In the genomic region with DNA sequence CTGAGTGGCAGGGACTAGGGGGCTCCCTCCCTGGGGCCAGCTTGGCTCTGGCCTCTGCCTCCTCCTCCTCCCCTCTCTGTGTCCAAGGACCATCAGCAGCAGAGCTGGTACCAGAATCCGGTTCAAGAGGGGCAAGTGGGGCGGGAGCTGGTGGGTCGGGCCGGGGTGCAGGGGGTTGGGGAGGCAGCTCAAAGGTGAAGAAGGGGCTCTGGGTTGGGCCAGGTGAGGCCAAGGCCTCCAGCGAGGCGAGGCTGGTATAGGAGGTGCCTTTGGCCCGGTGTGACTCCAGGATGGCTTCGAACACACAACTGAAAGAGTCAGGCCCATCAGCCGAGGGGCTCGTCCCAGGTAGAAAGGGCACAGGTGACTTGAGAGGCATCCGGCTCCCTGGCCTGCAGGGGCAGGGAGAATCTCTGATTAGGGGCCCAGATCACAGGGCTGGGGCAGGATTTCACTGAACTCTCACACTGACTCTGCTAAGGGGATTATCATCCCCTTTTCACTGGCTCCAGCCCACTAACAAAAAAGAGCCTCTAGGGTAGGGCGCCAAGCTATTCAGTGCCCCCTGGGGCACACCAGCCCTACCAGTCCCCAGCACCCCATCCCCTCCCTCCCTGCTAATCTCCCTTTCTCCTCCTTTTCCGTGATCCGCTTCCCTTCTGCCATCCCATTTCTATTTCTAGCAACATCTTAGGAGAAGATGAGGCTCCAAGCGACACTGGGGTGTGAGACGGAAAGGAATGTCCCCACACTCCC, we compare ENCODE assay signal across 18 cellular contexts. TPM values are rescaled to one million over a fixed set of nuclear protein-coding genes. Genes with fewer than 3 reads are reported as not detected.
A peak's percentile ranks its signal among the peaks of the same experiment; 100 is the strongest.
DNase-seq lines count a peak whose midpoint lies in the region; ATAC-seq, FAIRE-seq and TF ChIP-seq lines count a peak whose summit lies in the region.
"Had no signal": no experiment of that assay in that cellular context is flagged by ENCODE, and none has a peak within 500 bp of the region (broad histone marks: within the 10 kb centered on the region; RNA-seq: fewer than 3 reads in every experiment).

No MANE protein-coding gene starts in this region.

- no peaks in the 10 kb centered on the region for H3K9me3 ChIP-seq in kidney (ENCODE audit: control insufficient read depth in 1 of 2, low read length in 2 of 2)
- H3K9me3 ChIP-seq: Peyer's patch had no signal

- in situ Hi-C loops in KBM-7 (cut with MboI; ENCODE audit: low pct_unique_long_range_greater_than_20kb, low sequenced_read_pairs) = no loop called here

- TF ChIP-seq CTCF in kidney (IDR thresholded peaks at IDR 0.05; ENCODE audit: borderline replicate concordance, extremely low read depth, insufficient read depth) (no peak), type B pancreatic cell (conservative IDR thresholded peaks at IDR 0.05) (no peak)

- H3K4me3 Mint-ChIP-seq in activated T-helper 1 cell treated with anti-CD3 and anti-CD28 coated beads, Interleukin-12 subunit alpha, Interleukin-12 subunit beta, Interleukin-2, Interleukin-4 antibody, amounts not matched to agents 30 ng/mL and 10 ng/mL and 1 ng/mL, durations not matched to agents 14 hours and 24 hours and 36 hours = no peak overlapping the region
- no peak overlapping the region for H3K4me3 Mint-ChIP-seq in type B pancreatic cell

- H3K36me3 Mint-ChIP-seq in activated T-helper 1 cell treated with anti-CD3 and anti-CD28 coated beads, Interleukin-12 subunit alpha, Interleukin-12 subunit beta, Interleukin-2, Interleukin-4 antibody, amounts not matched to agents 30 ng/mL and 10 ng/mL and 1 ng/mL, durations not matched to agents 14 hours and 24 hours and 36 hours (ENCODE audit: low read depth) = no peaks in the 10 kb centered on the region
- H3K36me3 Mint-ChIP-seq in type B pancreatic cell = peaks cover 4% of the 10 kb centered on the region

- FAIRE-seq in kidney (lab: Jason Lieb, UNC) (no peak), RCC 7860 (lab: Jason Lieb, UNC) (no peak)
- FAIRE-seq: G401.6, H54 had no signal

- peaks cover 0 to 1% of the 10 kb centered on the region in 2 donors for H3K4me1 ChIP-seq in kidney (ENCODE audit: control insufficient read depth in 1 of 2, insufficient read depth in 1 of 2, low read depth in 1 of 2, low read length in 2 of 2)

- DNase-seq in NCI-H82 (lab: John Stamatoyannopoulos, UW) = peak; percentile 69
- no peak for DNase-seq in NCI-H82 treated with DMSO at 0.1 percent for 48 hours (lab: John Stamatoyannopoulos, UW; ENCODE audit: unreplicated experiment)
- no peak for DNase-seq in activated T-helper 1 cell treated with anti-CD3 and anti-CD28 coated beads, Interleukin-12 subunit alpha, Interleukin-12 subunit beta, Interleukin-2, Interleukin-4 antibody, amounts not matched to agents 30 ng/mL and 10 ng/mL and 1 ng/mL, durations not matched to agents 14 hours and 24 hours and 36 hours (ENCODE audit: low spot score)
- peak; percentile 59 for DNase-seq in kidney
- peak; percentile 66 for DNase-seq in type B pancreatic cell (ENCODE audit: extremely low spot score, unreplicated experiment)
- no peak for DNase-seq in RCC 7860 (ENCODE audit: low spot score)
- DNase-seq in KBM-7 = no peak
- DNase-seq: AML-193, Kasumi-1, NCI-H446 treated with DMSO at 0.1 percent for 48 hours, Peyer's patch had no signal

- peaks cover 31% of the 10 kb centered on the region for H3K4me1 Mint-ChIP-seq in activated T-helper 1 cell treated with anti-CD3 and anti-CD28 coated beads, Interleukin-12 subunit alpha, Interleukin-12 subunit beta, Interleukin-2, Interleukin-4 antibody, amounts not matched to agents 30 ng/mL and 10 ng/mL and 1 ng/mL, durations not matched to agents 14 hours and 24 hours and 36 hours (ENCODE audit: low read depth)
- H3K4me1 Mint-ChIP-seq in type B pancreatic cell (ENCODE audit: unreplicated experiment) = peaks cover 18% of the 10 kb centered on the region

- intact Hi-C loops in activated T-helper 1 cell treated with anti-CD3 and anti-CD28 coated beads, Interleukin-12 subunit alpha, Interleukin-12 subunit beta, Interleukin-2, Interleukin-4 antibody, amounts not matched to agents 30 ng/mL and 10 ng/mL and 1 ng/mL, durations not matched to agents 14 hours and 24 hours and 36 hours (cut with micrococcal nuclease) = no loop called here
- intact Hi-C loops in kidney (cut with DNase I) = no loop called here

- no peak overlapping the region for H3K4me3 ChIP-seq in kidney (ENCODE audit: low read length in 2 of 2)
- H3K4me3 ChIP-seq: Peyer's patch had no signal

- no peak overlapping the region for H3K27ac ChIP-seq in kidney (ENCODE audit: low read depth in 2 of 2, low read length in 2 of 2)
- H3K27ac ChIP-seq: 22Rv1, Peyer's patch had no signal

- peak overlapping the region; percentile 8 for H3K27ac Mint-ChIP-seq in activated T-helper 1 cell treated with anti-CD3 and anti-CD28 coated beads, Interleukin-12 subunit alpha, Interleukin-12 subunit beta, Interleukin-2, Interleukin-4 antibody, amounts not matched to agents 30 ng/mL and 10 ng/mL and 1 ng/mL, durations not matched to agents 14 hours and 24 hours and 36 hours
- H3K27ac Mint-ChIP-seq in type B pancreatic cell = no peak overlapping the region
- H3K27ac Mint-ChIP-seq: CD14-positive monocyte had no signal

- H3K27me3 Mint-ChIP-seq in activated T-helper 1 cell treated with anti-CD3 and anti-CD28 coated beads, Interleukin-12 subunit alpha, Interleukin-12 subunit beta, Interleukin-2, Interleukin-4 antibody, amounts not matched to agents 30 ng/mL and 10 ng/mL and 1 ng/mL, durations not matched to agents 14 hours and 24 hours and 36 hours (ENCODE audit: insufficient read depth) = peaks cover 33% of the 10 kb centered on the region
- peaks cover 79% of the 10 kb centered on the region for H3K27me3 Mint-ChIP-seq in type B pancreatic cell

- no peaks in the 10 kb centered on the region for H3K9me3 Mint-ChIP-seq in activated T-helper 1 cell treated with anti-CD3 and anti-CD28 coated beads, Interleukin-12 subunit alpha, Interleukin-12 subunit beta, Interleukin-2, Interleukin-4 antibody, amounts not matched to agents 30 ng/mL and 10 ng/mL and 1 ng/mL, durations not matched to agents 14 hours and 24 hours and 36 hours
- H3K9me3 Mint-ChIP-seq in type B pancreatic cell = no peaks in the 10 kb centered on the region
- H3K9me3 Mint-ChIP-seq: IgD-negative memory B cell had no signal

- no peak overlapping the region for H3K9ac ChIP-seq in kidney (ENCODE audit: low read length in 2 of 2)

- no peak for ATAC-seq in HG03565 (IDR thresholded peaks at IDR 0.05; ENCODE audit: unreplicated experiment)

- H3K36me3 ChIP-seq in kidney (ENCODE audit: control insufficient read depth in 1 of 2, insufficient read depth in 2 of 2, low read length in 2 of 2) = no peaks in the 10 kb centered on the region
- H3K36me3 ChIP-seq: Peyer's patch had no signal

RNA-seq across cellular contexts. Expression of a gene that starts 4.6 kb away (rescaled TPM):
- total RNA-seq in activated T-helper 1 cell treated with anti-CD3 and anti-CD28 coated beads, Interleukin-12 subunit alpha, Interleukin-12 subunit beta, Interleukin-2, Interleukin-4 antibody, amounts not matched to agents 30 ng/mL and 10 ng/mL and 1 ng/mL, durations not matched to agents 14 hours and 24 hours and 36 hours = 9.9 and 10.6 TPM in 2 replicates
- total RNA-seq in kidney (2.2 TPM), type B pancreatic cell (ENCODE audit: low replicate concordance) (7.8 and 9.3 TPM in 2 replicates)
- polyA plus RNA-seq in kidney (ENCODE audit: insufficient read depth, low read depth, low replicate concordance) = 1.2 TPM

RNA-seq across cellular contexts. Expression of a gene that starts 6.7 kb away (rescaled TPM):
- total RNA-seq in activated T-helper 1 cell treated with anti-CD3 and anti-CD28 coated beads, Interleukin-12 subunit alpha, Interleukin-12 subunit beta, Interleukin-2, Interleukin-4 antibody, amounts not matched to agents 30 ng/mL and 10 ng/mL and 1 ng/mL, durations not matched to agents 14 hours and 24 hours and 36 hours = 14.5 and 18.5 TPM in 2 replicates
- total RNA-seq in kidney (17.9 TPM), type B pancreatic cell (ENCODE audit: low replicate concordance) (14.8 and 19.0 TPM in 2 replicates)
- polyA plus RNA-seq in kidney (ENCODE audit: insufficient read depth, low read depth, low replicate concordance) = 28.0 TPM

RNA-seq across cellular contexts. Expression of a gene that starts 18.4 kb away (rescaled TPM):
- 59.0 and 59.4 TPM in 2 replicates for total RNA-seq in activated T-helper 1 cell treated with anti-CD3 and anti-CD28 coated beads, Interleukin-12 subunit alpha, Interleukin-12 subunit beta, Interleukin-2, Interleukin-4 antibody, amounts not matched to agents 30 ng/mL and 10 ng/mL and 1 ng/mL, durations not matched to agents 14 hours and 24 hours and 36 hours
- 50.9 TPM for total RNA-seq in kidney
- polyA plus RNA-seq in kidney (ENCODE audit: insufficient read depth, low read depth, low replicate concordance) = 117 TPM
- total RNA-seq in type B pancreatic cell (ENCODE audit: low replicate concordance) = 44.5 and 86.1 TPM in 2 replicates

RNA-seq across cellular contexts. Expression of a gene that starts 18.5 kb away (rescaled TPM):
- 307 and 322 TPM in 2 replicates for total RNA-seq in activated T-helper 1 cell treated with anti-CD3 and anti-CD28 coated beads, Interleukin-12 subunit alpha, Interleukin-12 subunit beta, Interleukin-2, Interleukin-4 antibody, amounts not matched to agents 30 ng/mL and 10 ng/mL and 1 ng/mL, durations not matched to agents 14 hours and 24 hours and 36 hours
- total RNA-seq in kidney (62.7 TPM), type B pancreatic cell (ENCODE audit: low replicate concordance) (29.7 and 47.1 TPM in 2 replicates)
- 14.0 TPM for polyA plus RNA-seq in kidney (ENCODE audit: insufficient read depth, low read depth, low replicate concordance)

RNA-seq across cellular contexts. Expression of a gene that starts 37.4 kb away (rescaled TPM):
- total RNA-seq in activated T-helper 1 cell treated with anti-CD3 and anti-CD28 coated beads, Interleukin-12 subunit alpha, Interleukin-12 subunit beta, Interleukin-2, Interleukin-4 antibody, amounts not matched to agents 30 ng/mL and 10 ng/mL and 1 ng/mL, durations not matched to agents 14 hours and 24 hours and 36 hours = 0.29 and 0.37 TPM in 2 replicates
- 2.7 TPM for total RNA-seq in kidney
- polyA plus RNA-seq in kidney (ENCODE audit: insufficient read depth, low read depth, low replicate concordance) = 0.62 TPM
- total RNA-seq in type B pancreatic cell (ENCODE audit: low replicate concordance) = 0.75 and 2.3 TPM in 2 replicates
- total RNA-seq: Right ventricle myocardium superior had no signal
- polyA plus RNA-seq: CD14-positive monocyte had no signal

Comparison
In these comparisons a context has a peak if more than half of its experiments do, and no peak if none do; other contexts are left out.
1. DNase-seq: peak in NCI-H82 (single experiment), kidney (single experiment) and type B pancreatic cell (single experiment); none in NCI-H82 treated with DMSO at 0.1 percent for 48 hours (single experiment), activated T-helper 1 cell treated with anti-CD3 and anti-CD28 coated beads, Interleukin-12 subunit alpha, Interleukin-12 subunit beta, Interleukin-2, Interleukin-4 antibody, amounts not matched to agents 30 ng/mL and 10 ng/mL and 1 ng/mL, durations not matched to agents 14 hours and 24 hours and 36 hours (single experiment), RCC 7860 (single experiment) and KBM-7 (single experiment).